Comparison of ENCODE assay signal across 8 cellular contexts in the genomic region with DNA sequence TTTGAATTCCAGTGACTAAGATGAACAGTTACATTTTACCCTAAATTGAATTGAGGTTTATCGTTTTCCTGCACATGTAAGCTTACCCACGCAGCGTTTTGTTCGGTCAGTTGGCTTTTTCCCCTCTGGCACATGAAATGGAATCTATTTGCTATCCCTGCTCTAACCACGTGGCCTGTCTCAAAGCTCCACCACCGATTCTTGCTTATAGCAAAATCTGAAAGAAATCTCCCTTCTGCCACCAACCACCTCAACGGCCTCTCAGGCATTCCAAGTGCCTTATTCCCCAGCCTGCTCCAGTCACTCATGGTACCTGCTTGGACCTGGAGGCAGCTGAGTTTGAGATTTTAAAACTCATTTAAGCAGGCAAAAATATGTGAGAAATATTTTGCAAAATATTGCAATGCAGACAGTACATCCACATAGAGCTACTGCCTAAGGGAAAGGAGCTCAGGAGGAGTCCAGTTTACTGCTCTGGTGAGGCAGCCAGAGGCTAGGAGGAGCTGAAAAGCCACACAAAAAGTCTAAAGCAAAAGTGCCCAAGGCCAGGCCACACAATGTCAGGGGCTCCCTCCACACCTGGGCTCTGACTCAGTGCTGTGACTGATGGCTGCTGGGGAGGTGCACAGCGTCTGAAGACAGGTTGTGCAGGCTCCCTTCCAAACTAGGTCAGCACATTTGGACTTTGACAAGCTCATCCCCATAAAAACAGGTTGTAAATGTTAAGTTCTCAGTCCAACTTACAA. TPM values are rescaled to one million over a fixed set of nuclear protein-coding genes. Genes with fewer than 3 reads are reported as not detected.
DNase-seq lines count a peak whose midpoint lies in the region; ATAC-seq, FAIRE-seq and TF ChIP-seq lines count a peak whose summit lies in the region.

No MANE protein-coding gene starts in this region.

- peaks cover 71% of the 10 kb centered on the region for H3K4me1 Mint-ChIP-seq in stimulated activated effector memory CD8-positive, alpha-beta T cell treated with anti-CD3 and anti-CD28 coated beads, Interleukin-12 subunit alpha, Interleukin-12 subunit beta, amount 100 ng/mL, for 72 hours

- intact Hi-C loops in kidney (cut with DNase I) = no loop called here

- H3K4me3 ChIP-seq in Karpas-422 (ENCODE audit: low read length) (no peak overlapping the region), brain microvascular endothelial cell (ENCODE audit: low read depth, low read length) (no peak overlapping the region), kidney (ENCODE audit: low read length in 2 of 2) (peak overlapping the region in 1 of 2 donors; percentile 38)

- TF ChIP-seq CTCF in 22Rv1 (IDR thresholded peaks at IDR 0.05) (no peak), brain microvascular endothelial cell (IDR thresholded peaks at IDR 0.05; ENCODE audit: low read depth, low read length, missing control alignments) (peak; percentile 3), kidney (IDR thresholded peaks at IDR 0.05; ENCODE audit: borderline replicate concordance, extremely low read depth, insufficient read depth) (no peak)

- FAIRE-seq in kidney (lab: Jason Lieb, UNC) = no peak

- peaks cover 90% of the 10 kb centered on the region for H3K79me2 ChIP-seq in Karpas-422 (ENCODE audit: low read length)

- peaks cover 36% of the 10 kb centered on the region for H4K20me1 ChIP-seq in Karpas-422 (ENCODE audit: insufficient read depth, low read depth, low read length)

- ATAC-seq in stimulated activated effector memory CD8-positive, alpha-beta T cell treated with anti-CD3 and anti-CD28 coated beads, Interleukin-12 subunit alpha, Interleukin-12 subunit beta, amount 100 ng/mL, for 72 hours = peak; percentile 82
- no peak for ATAC-seq in GM19455 (IDR thresholded peaks at IDR 0.05; ENCODE audit: unreplicated experiment)
- ATAC-seq in GM18517 (IDR thresholded peaks at IDR 0.05; ENCODE audit: unreplicated experiment) = no peak

- H3K9me2 ChIP-seq in Karpas-422 (replicated peaks; ENCODE audit: insufficient read depth, low read length) = no peaks in the 10 kb centered on the region

- no peak overlapping the region for H3K4me3 Mint-ChIP-seq in stimulated activated effector memory CD8-positive, alpha-beta T cell treated with anti-CD3 and anti-CD28 coated beads, Interleukin-12 subunit alpha, Interleukin-12 subunit beta, amount 100 ng/mL, for 72 hours

- H3K9ac ChIP-seq in Karpas-422 (ENCODE audit: low read length) (peak overlapping the region; percentile 29; the same call in 1 of the 2 replicates), kidney (ENCODE audit: low read length in 2 of 2) (peak overlapping the region in 1 of 2 donors; percentile 53)

- in situ Hi-C loops in brain microvascular endothelial cell (cut with HindIII; ENCODE audit: low pct_ligation_motif_present, low sequenced_read_pairs) = no loop called here

- no peaks in the 10 kb centered on the region for H3K36me3 Mint-ChIP-seq in stimulated activated effector memory CD8-positive, alpha-beta T cell treated with anti-CD3 and anti-CD28 coated beads, Interleukin-12 subunit alpha, Interleukin-12 subunit beta, amount 100 ng/mL, for 72 hours

- H3K36me3 ChIP-seq in Karpas-422 (ENCODE audit: insufficient read depth, low read length) (no peaks in the 10 kb centered on the region), brain microvascular endothelial cell (replicated peaks) (no peaks in the 10 kb centered on the region), kidney (ENCODE audit: control insufficient read depth in 1 of 2, insufficient read depth in 2 of 2, low read length in 2 of 2) (no peaks in the 10 kb centered on the region)

- no peak overlapping the region for H2AFZ ChIP-seq in Karpas-422 (ENCODE audit: low read length)

- H3K4me2 ChIP-seq in Karpas-422 (ENCODE audit: low read depth, low read length, poor library complexity, severe bottlenecking) = peak overlapping the region; percentile 51

- H3K9me3 ChIP-seq in Karpas-422 (ENCODE audit: low read length) (no peaks in the 10 kb centered on the region), kidney (ENCODE audit: control insufficient read depth in 1 of 2, low read length in 2 of 2) (no peaks in the 10 kb centered on the region)

- H3K4me1 ChIP-seq in Karpas-422 (ENCODE audit: low read length) (peaks cover 63% of the 10 kb centered on the region), kidney (ENCODE audit: control insufficient read depth in 1 of 2, insufficient read depth in 1 of 2, low read depth in 1 of 2, low read length in 2 of 2) (peaks cover 23 to 35% of the 10 kb centered on the region in 2 donors)

- H3K27ac Mint-ChIP-seq in stimulated activated effector memory CD8-positive, alpha-beta T cell treated with anti-CD3 and anti-CD28 coated beads, Interleukin-12 subunit alpha, Interleukin-12 subunit beta, amount 100 ng/mL, for 72 hours = peak overlapping the region; percentile 48

- H3K9me3 Mint-ChIP-seq in stimulated activated effector memory CD8-positive, alpha-beta T cell treated with anti-CD3 and anti-CD28 coated beads, Interleukin-12 subunit alpha, Interleukin-12 subunit beta, amount 100 ng/mL, for 72 hours = no peaks in the 10 kb centered on the region

- H3K27me3 ChIP-seq in Karpas-422 (ENCODE audit: low read length) = no peaks in the 10 kb centered on the region
- H3K27me3 ChIP-seq in brain microvascular endothelial cell (replicated peaks) = no peaks in the 10 kb centered on the region

- DNase-seq in Karpas-422 = no peak
- peak; percentile 77 for DNase-seq in brain microvascular endothelial cell
- DNase-seq in kidney = no peak
- DNase-seq in stimulated activated effector memory CD8-positive, alpha-beta T cell treated with anti-CD3 and anti-CD28 coated beads, Interleukin-12 subunit alpha, Interleukin-12 subunit beta, amount 100 ng/mL, for 72 hours (ENCODE audit: low spot score in 2 of 2) = no peak
- no peak for DNase-seq in stimulated activated naive CD4-positive, alpha-beta T cell treated with Interleukin-2 at 50 U/mL for 16 hours (lab: John Stamatoyannopoulos, UW)

- H3K27ac ChIP-seq in 22Rv1 (peak overlapping the region; percentile 48), Karpas-422 (ENCODE audit: low read length) (peak overlapping the region; percentile 20; the same call in 1 of the 2 replicates), brain microvascular endothelial cell (peak overlapping the region; percentile 98), kidney (ENCODE audit: low read depth in 2 of 2, low read length in 2 of 2) (peak overlapping the region; percentile 64 to 69)

RNA-seq across cellular contexts. Expression of a gene that starts 26.4 kb away (rescaled TPM):
- 34.2 and 35.2 TPM in 2 replicates for total RNA-seq in Karpas-422 (2014; rRNA removed; shearing (Covaris generic); ENCODE audit: low replicate concordance)
- total RNA-seq in kidney = 71.8 TPM
- 26.8 TPM for polyA plus RNA-seq in kidney (ENCODE audit: insufficient read depth, low read depth, low replicate concordance)

Comparison
In these comparisons a context has a peak if more than half of its experiments do, and no peak if none do; other contexts are left out.
1. H3K27ac ChIP-seq: peak in every context shown above with its lines; median percentile 98 in brain microvascular endothelial cell; 66 in kidney; 48 in 22Rv1; 20 in Karpas-422.